Comparison of ENCODE assay signal across 18 cellular contexts in genomic region chr22:47092896-47093311, GRCh38.
DNase-seq lines count a peak whose midpoint lies in the region; ATAC-seq and TF ChIP-seq lines count a peak whose summit lies in the region.
"Had no signal": no experiment of that assay in that cellular context is flagged by ENCODE, and none has a peak within 500 bp of the region (broad histone marks: within the 10 kb centered on the region; RNA-seq: fewer than 3 reads in every experiment).

No MANE protein-coding gene starts in this region.

- TF ChIP-seq CTCF in brain microvascular endothelial cell (IDR thresholded peaks at IDR 0.05; ENCODE audit: low read depth, low read length, missing control alignments) (no peak), upper lobe of right lung (IDR thresholded peaks at IDR 0.05) (no peak), spleen (IDR thresholded peaks at IDR 0.05 in 8 of 11, conservative IDR thresholded peaks at IDR 0.05 in 3 of 11) (no peak)

- CTCF ChIA-PET in activated CD8-positive, alpha-beta memory T cell treated with anti-CD3 and anti-CD28 coated beads, Interleukin-2, amount 10 ng/mL, durations not matched to agents 7 days and 5 days (lab: Charles Lee), result no interaction called here

- peaks cover 24% of the 10 kb centered on the region for H3K9me3 Mint-ChIP-seq in activated CD8-positive, alpha-beta memory T cell treated with anti-CD3 and anti-CD28 coated beads, Interleukin-2, amount 10 ng/mL, durations not matched to agents 7 days and 5 days (ENCODE audit: low read depth)

- peaks cover 18% of the 10 kb centered on the region for H3K4me1 Mint-ChIP-seq in activated CD8-positive, alpha-beta memory T cell treated with anti-CD3 and anti-CD28 coated beads, Interleukin-2, amount 10 ng/mL, durations not matched to agents 7 days and 5 days

- TF ChIP-seq POLR2A in spleen (IDR thresholded peaks at IDR 0.05), result no peak

- H3K36me3 ChIP-seq in brain microvascular endothelial cell (replicated peaks), result no peaks in the 10 kb centered on the region
- H3K36me3 ChIP-seq in upper lobe of right lung, result no peaks in the 10 kb centered on the region
- H3K36me3 ChIP-seq in spleen, result peaks cover 0 to 9% (median 0%) of the 10 kb centered on the region in 6 donors
- H3K36me3 ChIP-seq: esophagus muscularis mucosa, Peyer's patch, tibial artery had no signal

- H3K36me3 Mint-ChIP-seq in activated CD8-positive, alpha-beta memory T cell treated with anti-CD3 and anti-CD28 coated beads, Interleukin-2, amount 10 ng/mL, durations not matched to agents 7 days and 5 days, result peaks cover 30% of the 10 kb centered on the region

- H3K27ac Mint-ChIP-seq in activated CD8-positive, alpha-beta memory T cell treated with anti-CD3 and anti-CD28 coated beads, Interleukin-2, amount 10 ng/mL, durations not matched to agents 7 days and 5 days, result no peak overlapping the region
- H3K27ac Mint-ChIP-seq: T-helper 2 cell treated with Interferon-gamma antibody and Interleukin-4, amounts not matched to agents 5 μg/mL and 100 μg/mL, for 36 hours had no signal

- H3K9me3 ChIP-seq in upper lobe of right lung (no peaks in the 10 kb centered on the region), spleen (peaks cover 0 to 28% (median 11%) of the 10 kb centered on the region in 8 donors)
- H3K9me3 ChIP-seq: esophagus muscularis mucosa, Peyer's patch, tibial artery had no signal

- intact Hi-C loops in upper lobe of right lung (cut with DNase I) (no loop called here), spleen (cut with DNase I; ENCODE audit: low total_unique reads) (no loop called here)

- in situ Hi-C loops in brain microvascular endothelial cell (cut with HindIII; ENCODE audit: low pct_ligation_motif_present, low sequenced_read_pairs), result no loop called here

- H3K27ac ChIP-seq in brain microvascular endothelial cell (no peak overlapping the region), upper lobe of right lung (no peak overlapping the region), spleen (no peak overlapping the region)
- H3K27ac ChIP-seq: 22Rv1, esophagus muscularis mucosa, Peyer's patch, skin epidermis, tibial artery had no signal

- no peak overlapping the region for H3K4me3 ChIP-seq in brain microvascular endothelial cell (ENCODE audit: low read depth, low read length)
- no peak overlapping the region for H3K4me3 ChIP-seq in upper lobe of right lung
- no peak overlapping the region for H3K4me3 ChIP-seq in spleen
- H3K4me3 ChIP-seq: esophagus muscularis mucosa, GM12878, Peyer's patch, skin epidermis, tibial artery had no signal

- DNase-seq in activated CD8-positive, alpha-beta memory T cell treated with anti-CD3 and anti-CD28 coated beads for 24 hours, result peak; percentile 9
- DNase-seq in activated CD8-positive, alpha-beta memory T cell treated with anti-CD3 and anti-CD28 coated beads, Interleukin-2, amount 10 ng/mL, durations not matched to agents 7 days and 5 days, result no peak
- DNase-seq in brain microvascular endothelial cell (peak; percentile 36), left kidney (ENCODE audit: low read depth, low spot score) (peak; percentile 32), upper lobe of right lung (no peak), spleen (no peak), HuH-7.5 (ENCODE audit: low spot score) (no peak)
- DNase-seq in stimulated activated CD8-positive, alpha-beta memory T cell treated with anti-CD3 and anti-CD28 coated beads, Interleukin-4, amount 100 ng/mL, for 48 hours, result no peak
- DNase-seq: activated gamma-delta T cell, naive B cell, NCI-H510A had no signal

- 89 to 93% (median 91%) methylated on average over 9 of the region's 9 CpGs for WGBS in spleen, 5 donors

- no peaks in the 10 kb centered on the region for H3K27me3 Mint-ChIP-seq in activated CD8-positive, alpha-beta memory T cell treated with anti-CD3 and anti-CD28 coated beads, Interleukin-2, amount 10 ng/mL, durations not matched to agents 7 days and 5 days
- H3K27me3 Mint-ChIP-seq: naive B cell had no signal

- H3K4me3 Mint-ChIP-seq in activated CD8-positive, alpha-beta memory T cell treated with anti-CD3 and anti-CD28 coated beads, Interleukin-2, amount 10 ng/mL, durations not matched to agents 7 days and 5 days, result no peak overlapping the region
- H3K4me3 Mint-ChIP-seq: naive B cell; T-helper 2 cell treated with Interferon-gamma antibody and Interleukin-4, amounts not matched to agents 5 μg/mL and 100 μg/mL, for 36 hours had no signal

- H3K4me1 ChIP-seq in upper lobe of right lung, result no peaks in the 10 kb centered on the region
- H3K4me1 ChIP-seq in spleen, result peaks cover 0 to 22% (median 9%) of the 10 kb centered on the region in 6 donors

- H3K27me3 ChIP-seq in brain microvascular endothelial cell (replicated peaks) (no peaks in the 10 kb centered on the region), upper lobe of right lung (no peaks in the 10 kb centered on the region), spleen (replicated peaks in 1 of 7) (no peaks in the 10 kb centered on the region)
- H3K27me3 ChIP-seq: esophagus muscularis mucosa, Peyer's patch, tibial artery had no signal

- no peak for ATAC-seq in activated CD8-positive, alpha-beta memory T cell treated with anti-CD3 and anti-CD28 coated beads, Interleukin-2, amount 10 ng/mL, durations not matched to agents 7 days and 5 days
- ATAC-seq in upper lobe of right lung, result peak; percentile 49
- ATAC-seq: GM12878 had no signal

Comparison
In these comparisons a context has a peak if more than half of its experiments do, and no peak if none do; other contexts are left out.
1. DNase-seq: peak in activated CD8-positive, alpha-beta memory T cell treated with anti-CD3 and anti-CD28 coated beads for 24 hours (single experiment), brain microvascular endothelial cell (single experiment) and left kidney (single experiment); none in activated CD8-positive, alpha-beta memory T cell treated with anti-CD3 and anti-CD28 coated beads, Interleukin-2, amount 10 ng/mL, durations not matched to agents 7 days and 5 days (single experiment), upper lobe of right lung (single experiment), spleen (single experiment), stimulated activated CD8-positive, alpha-beta memory T cell treated with anti-CD3 and anti-CD28 coated beads, Interleukin-4, amount 100 ng/mL, for 48 hours (single experiment) and HuH-7.5 (single experiment).